In genomic region chr3:58025824-58026579, GRCh38 we compare ENCODE assay signal across 9 cellular contexts. TPM values are rescaled to one million over a fixed set of nuclear protein-coding genes. Genes with fewer than 3 reads are reported as not detected.
A peak's percentile ranks its signal among the peaks of the same experiment; 100 is the strongest.
DNase-seq lines count a peak whose midpoint lies in the region; ATAC-seq, FAIRE-seq and TF ChIP-seq lines count a peak whose summit lies in the region.
"Had no signal": no experiment of that assay in that cellular context is flagged by ENCODE, and none has a peak within 500 bp of the region (broad histone marks: within the 10 kb centered on the region; RNA-seq: fewer than 3 reads in every experiment).

No MANE protein-coding gene starts in this region.

- peak overlapping the region; percentile 6; the same call in 1 of the 2 replicates for H4K8ac ChIP-seq in H1 (ENCODE audit: extremely low read depth, insufficient read depth, low read length)

- DNase-seq in GM23338 (ENCODE audit: low spot score) = no peak
- DNase-seq in NCI-H345 treated with DMSO at 0.1 percent for 48 hours (lab: John Stamatoyannopoulos, UW; ENCODE audit: unreplicated experiment) = peak; percentile 82
- DNase-seq in H1 (ENCODE audit: low read depth in 1 of 2, low spot score in 2 of 2) = no peak
- no peak for DNase-seq in progenitor cell of endocrine pancreas (ENCODE audit: low spot score, unreplicated experiment)
- no peak for DNase-seq in stimulated activated naive CD8-positive, alpha-beta T cell treated with anti-CD3 and anti-CD28 coated beads, Interleukin-15, amount 100 ng/mL, for 72 hours
- DNase-seq in epidermal melanocyte (ENCODE audit: insufficient read length, low spot score) = no peak
- no peak for DNase-seq in activated CD4-positive, CD25-positive, alpha-beta regulatory T cell (lab: John Stamatoyannopoulos, UW)

- TF ChIP-seq RAD21 in H1 (IDR thresholded peaks at IDR 0.05 in 1 of 2, conservative IDR thresholded peaks at IDR 0.05 in 1 of 2; ENCODE audit: low read depth in 2 of 2, low read length in 2 of 2) = no peak

- no peak for TF ChIP-seq POLR2A in H1 (IDR thresholded peaks at IDR 0.05; ENCODE audit: control extremely low read depth in 1 of 2, low read depth in 2 of 2, low read length in 2 of 2)

- no peak overlapping the region for H3K56ac ChIP-seq in H1 (replicated peaks; ENCODE audit: insufficient read length, low read depth, low read length)

- H3K27ac ChIP-seq in GM23338 (ENCODE audit: low read depth) (peak overlapping the region; percentile 60), H1 (ENCODE audit: low read depth, low read length) (peak overlapping the region; percentile 1; the same call in 1 of the 2 replicates)

- CTCF ChIA-PET in H1 (lab: Charles Lee; ENCODE audit: partially characterized antibody) = interaction anchor here (1.2 to 1.9 kb wide), 8 partner anchors 9 to 152 kb away, joined by 3 to 7 read pairs (median 5); no protein-coding TSS in a partner anchor

- H3K79me1 ChIP-seq in H1 (ENCODE audit: low read depth, low read length) = peaks cover 20% of the 10 kb centered on the region

- peak overlapping the region; percentile 66; the same call in 1 of the 2 replicates for H2BK15ac ChIP-seq in H1 (ENCODE audit: low read length)

- H3K27me3 Mint-ChIP-seq in GM23338 (ENCODE audit: insufficient read depth, low read depth, poor library complexity) (peaks cover 5% of the 10 kb centered on the region), progenitor cell of endocrine pancreas (no peaks in the 10 kb centered on the region)
- no peaks in the 10 kb centered on the region for H3K27me3 Mint-ChIP-seq in stimulated activated naive CD8-positive, alpha-beta T cell treated with anti-CD3 and anti-CD28 coated beads, Interleukin-15, amount 100 ng/mL, for 72 hours
- H3K27me3 Mint-ChIP-seq: IgD-negative memory B cell had no signal

- no peaks in the 10 kb centered on the region for H3K36me3 ChIP-seq in GM23338 (ENCODE audit: insufficient read depth)
- no peaks in the 10 kb centered on the region for H3K36me3 ChIP-seq in H1 (ENCODE audit: control insufficient read depth in 2 of 4, insufficient read depth in 4 of 4, low read length in 3 of 4)

- H2BK20ac ChIP-seq in H1 (ENCODE audit: low read length) = no peak overlapping the region

- H3F3A ChIP-seq in GM23338 (replicated peaks; ENCODE audit: low read depth) = peaks cover 8% of the 10 kb centered on the region; the same call in 1 of the 2 replicates

- H3K9me3 ChIP-seq in H1 (ENCODE audit: insufficient read depth in 2 of 2, low read depth in 1 of 2, low read length in 1 of 2) = no peaks in the 10 kb centered on the region

- H3K9ac ChIP-seq in H1 (replicated peaks in 1 of 4; ENCODE audit: extremely low read depth in 1 of 4, low read depth in 3 of 4, low read length in 3 of 4) = peak overlapping the region in 1 of 4 experiments; percentile 24; a peak in 1 of 7 replicates

- no peak for TF ChIP-seq EP300 in H1 (IDR thresholded peaks at IDR 0.05; ENCODE audit: borderline replicate concordance in 1 of 2, low read depth in 2 of 2, low read length in 2 of 2)

- H4K91ac ChIP-seq in H1 (replicated peaks; ENCODE audit: insufficient read length, low read length) = peak overlapping the region; percentile 20

- H2AFZ ChIP-seq in GM23338 (no peak overlapping the region), H1 (ENCODE audit: low read length) (no peak overlapping the region)

- H3K79me2 ChIP-seq in GM23338 (replicated peaks; ENCODE audit: insufficient read depth) (peaks cover 96% of the 10 kb centered on the region), H1 (ENCODE audit: control insufficient read depth in 1 of 2, insufficient read depth in 2 of 2, low read length in 2 of 2) (peaks cover 3 to 88% of the 10 kb centered on the region in 2 experiments)

- TF ChIP-seq CTCF in GM23338 (conservative IDR thresholded peaks at IDR 0.05; ENCODE audit: low read depth in 2 of 2) (no peak), H1 (IDR thresholded peaks at IDR 0.05; ENCODE audit: control extremely low read depth in 1 of 3, insufficient read depth in 1 of 3, low read depth in 1 of 3, low read length in 3 of 3) (no peak), progenitor cell of endocrine pancreas (IDR thresholded peaks at IDR 0.05; ENCODE audit: unreplicated experiment) (no peak)

- H3K27me3 ChIP-seq in GM23338 (ENCODE audit: insufficient read depth) (no peaks in the 10 kb centered on the region), H1 (replicated peaks in 1 of 4; ENCODE audit: control insufficient read depth in 3 of 4, extremely low read depth in 1 of 4, insufficient read depth in 3 of 4, low read length in 3 of 4) (no peaks in the 10 kb centered on the region)

- no peak overlapping the region for H3K14ac ChIP-seq in H1 (ENCODE audit: insufficient read length)

- POLR2A ChIA-PET in H1 (lab: Charles Lee; ENCODE audit: partially characterized antibody) = interaction anchor here (0.9 to 1.3 kb wide), 5 partner anchors 8 to 17 kb away, joined by 3 to 4 read pairs (median 3); no protein-coding TSS in a partner anchor

- H4K20me1 ChIP-seq in GM23338 (replicated peaks; ENCODE audit: insufficient read depth) = no peaks in the 10 kb centered on the region
- H4K20me1 ChIP-seq in H1 (replicated peaks in 1 of 2; ENCODE audit: control insufficient read depth in 1 of 2, insufficient read depth in 2 of 2, low read length in 2 of 2) = peaks cover 0 to 2% of the 10 kb centered on the region in 2 experiments

- no peak overlapping the region for H2BK120ac ChIP-seq in H1 (replicated peaks; ENCODE audit: low read depth, low read length)

- H3K36me3 Mint-ChIP-seq in GM23338 (ENCODE audit: low read depth) = no peaks in the 10 kb centered on the region
- no peaks in the 10 kb centered on the region for H3K36me3 Mint-ChIP-seq in progenitor cell of endocrine pancreas (ENCODE audit: insufficient read depth)
- H3K36me3 Mint-ChIP-seq: IgD-negative memory B cell had no signal

- H3K9me3 Mint-ChIP-seq in GM23338 (no peaks in the 10 kb centered on the region), progenitor cell of endocrine pancreas (ENCODE audit: low read depth) (no peaks in the 10 kb centered on the region)
- no peaks in the 10 kb centered on the region for H3K9me3 Mint-ChIP-seq in stimulated activated naive CD8-positive, alpha-beta T cell treated with anti-CD3 and anti-CD28 coated beads, Interleukin-15, amount 100 ng/mL, for 72 hours
- H3K9me3 Mint-ChIP-seq: IgD-negative memory B cell had no signal

- H3K23ac ChIP-seq in H1 (ENCODE audit: insufficient read length) = no peak overlapping the region

- peak overlapping the region; percentile 52; the same call in 1 of the 2 replicates for H3K4me2 ChIP-seq in GM23338
- peak overlapping the region in 1 of 2 experiments; percentile 6; a peak in 2 of 4 replicates for H3K4me2 ChIP-seq in H1 (ENCODE audit: insufficient read depth in 1 of 2, low read depth in 2 of 2, low read length in 2 of 2)

- no peak overlapping the region for H3K4ac ChIP-seq in H1 (replicated peaks; ENCODE audit: insufficient read length, low read depth, low read length)

- H3K4me1 ChIP-seq in GM23338 (ENCODE audit: insufficient read depth) (peaks cover 76% of the 10 kb centered on the region), H1 (replicated peaks in 1 of 4; ENCODE audit: control insufficient read depth in 3 of 4, insufficient read depth in 4 of 4, low read length in 3 of 4) (peaks cover 16 to 40% (median 28%) of the 10 kb centered on the region in 4 experiments)

- H4K5ac ChIP-seq in H1 (ENCODE audit: insufficient read length, low read depth, low read length) = no peak overlapping the region

- no peak overlapping the region for H3K4me3 Mint-ChIP-seq in GM23338
- H3K4me3 Mint-ChIP-seq in progenitor cell of endocrine pancreas (ENCODE audit: low read depth) = no peak overlapping the region
- no peak overlapping the region for H3K4me3 Mint-ChIP-seq in stimulated activated naive CD8-positive, alpha-beta T cell treated with anti-CD3 and anti-CD28 coated beads, Interleukin-15, amount 100 ng/mL, for 72 hours
- H3K4me3 Mint-ChIP-seq: IgD-negative memory B cell had no signal

- H3K4me3 ChIP-seq in GM23338 (no peak overlapping the region), H1 (ENCODE audit: extremely low read depth in 1 of 4, insufficient read depth in 2 of 4, low read depth in 3 of 4, low read length in 4 of 4) (no peak overlapping the region)

- no peak overlapping the region for H3K18ac ChIP-seq in H1 (ENCODE audit: extremely low read depth, low read length)

- H2BK12ac ChIP-seq in H1 (ENCODE audit: low read depth, low read length) = peak overlapping the region; percentile 69; the same call in 1 of the 2 replicates

- H3K27ac Mint-ChIP-seq in GM23338 = peak overlapping the region; percentile 92
- H3K27ac Mint-ChIP-seq in progenitor cell of endocrine pancreas = peak overlapping the region; percentile 45
- H3K27ac Mint-ChIP-seq in stimulated activated naive CD8-positive, alpha-beta T cell treated with anti-CD3 and anti-CD28 coated beads, Interleukin-15, amount 100 ng/mL, for 72 hours = no peak overlapping the region

- WGBS in H1 (ENCODE audit: extremely low coverage in 1 of 2, insufficient coverage in 1 of 2, insufficient read length in 1 of 2, insufficient replicate concordance in 2 of 2, low coverage in 1 of 2, low lambda C conversion rate in 2 of 2, missing lambda C conversion rate in 1 of 2), 2 experiments = 72% methylated on average over 12 of the region's 12 CpGs; no CpG with 5 or more reads in 1 of the 2 experiments

- no peak for ATAC-seq in GM23338
- ATAC-seq in HG02571 (IDR thresholded peaks at IDR 0.05; ENCODE audit: unreplicated experiment) = no peak
- ATAC-seq in stimulated activated naive CD8-positive, alpha-beta T cell treated with anti-CD3 and anti-CD28 coated beads, Interleukin-15, amount 100 ng/mL, for 72 hours = no peak

- H3K4me1 Mint-ChIP-seq in GM23338 (peaks cover 65% of the 10 kb centered on the region), progenitor cell of endocrine pancreas (ENCODE audit: low read depth) (peaks cover 22% of the 10 kb centered on the region)
- peaks cover 83% of the 10 kb centered on the region for H3K4me1 Mint-ChIP-seq in stimulated activated naive CD8-positive, alpha-beta T cell treated with anti-CD3 and anti-CD28 coated beads, Interleukin-15, amount 100 ng/mL, for 72 hours

- peak overlapping the region; percentile 75; the same call in 1 of the 2 replicates for H2AK5ac ChIP-seq in H1 (ENCODE audit: low read depth, low read length)

- H3K9me2 ChIP-seq in GM23338 (ENCODE audit: insufficient read depth) = no peaks in the 10 kb centered on the region

- peak overlapping the region; percentile 14 for H2BK5ac ChIP-seq in H1 (ENCODE audit: low read depth, low read length)

- no peak for FAIRE-seq in H1 (lab: Jason Lieb, UNC)

- no peaks in the 10 kb centered on the region for H3K23me2 ChIP-seq in H1 (ENCODE audit: low read depth, low read length)

RNA-seq across cellular contexts. Expression of gene FLNB, which starts 17.8 kb away (rescaled TPM):
- total RNA-seq in GM23338 (2014; rRNA removed; shearing (Covaris generic)) = 155 and 179 TPM in 2 replicates
- 36.5 and 39.7 TPM in 2 replicates for polyA plus RNA-seq in GM23338 (2016; fragmentation: Nextera tagmentation; extraction: Ambion mirVana)
- total RNA-seq in H1 (2021; fragmentation: NEBNext Ultra II Directional; extraction: Animal tissue kit (Norgen Biotek cat#: 25700)) = 118 and 122 TPM in 2 replicates
- polyA plus RNA-seq in H1 (2011; rRNA removed) = 72.2 and 72.3 TPM in 2 replicates
- polyA plus RNA-seq in H1 (2011; cell fraction: cytosol; rRNA removed) = 53.0 TPM
- 599 TPM for polyA plus RNA-seq in H1 (2011; cell fraction: nucleus; rRNA removed)
- polyA plus RNA-seq in H1 (2012, experiment 1 of 2) = 82.4 to 123 TPM (median 108 TPM) in 4 replicates
- polyA plus RNA-seq in H1 (2012, experiment 2 of 2) = 47.2 TPM
- 96.1 TPM for polyA plus RNA-seq in H1 (2013, experiment 1 of 2)
- polyA plus RNA-seq in H1 (2013, experiment 2 of 2) = 85.9 TPM
- polyA minus RNA-seq in H1 (2011; rRNA and poly(A)+ RNA removed) = 249 and 262 TPM in 2 replicates
- 121 TPM for polyA minus RNA-seq in H1 (2011; cell fraction: cytosol; rRNA and poly(A)+ RNA removed)
- polyA minus RNA-seq in H1 (2011; cell fraction: nucleus; rRNA and poly(A)+ RNA removed) = 391 TPM
- 103 and 112 TPM in 2 replicates for total RNA-seq in progenitor cell of endocrine pancreas

Comparison
In these comparisons a context has a peak if more than half of its experiments do, and no peak if none do; other contexts are left out.
1. H3K27ac Mint-ChIP-seq: peak in GM23338 (single experiment) and progenitor cell of endocrine pancreas (single experiment); none in stimulated activated naive CD8-positive, alpha-beta T cell treated with anti-CD3 and anti-CD28 coated beads, Interleukin-15, amount 100 ng/mL, for 72 hours (0 of 2).